ENCODE assay signal across 19 cellular contexts in the genomic region with DNA sequence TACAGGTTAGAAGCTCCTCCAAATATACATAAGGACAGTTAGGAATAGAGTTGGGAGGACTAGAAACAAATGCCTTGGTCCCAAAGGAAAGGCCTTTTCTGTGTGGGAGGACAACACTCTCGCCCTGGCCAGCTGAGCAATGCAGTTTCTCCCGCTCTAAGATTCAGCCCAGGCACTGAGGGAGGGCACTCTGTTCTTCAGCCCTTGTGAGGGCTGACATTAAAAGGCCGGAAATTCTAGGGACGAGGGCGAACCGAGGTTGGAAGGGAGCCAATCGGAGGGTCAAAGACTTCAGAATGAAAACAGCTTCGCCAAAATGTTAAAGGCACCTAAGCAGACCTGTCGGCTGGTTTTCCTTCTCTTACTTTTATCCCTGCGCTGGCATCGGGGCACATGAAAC. TPM values are rescaled to one million over a fixed set of nuclear protein-coding genes. Genes with fewer than 3 reads are reported as not detected.
DNase-seq lines count a peak whose midpoint lies in the region; FAIRE-seq and TF ChIP-seq lines count a peak whose summit lies in the region.
"Had no signal": no experiment of that assay in that cellular context is flagged by ENCODE, and none has a peak within 500 bp of the region (broad histone marks: within the 10 kb centered on the region; RNA-seq: fewer than 3 reads in every experiment).

No MANE protein-coding gene starts in this region.

- no peak for FAIRE-seq in GM12891 (lab: Jason Lieb, UNC)
- FAIRE-seq: A204.1, small intestine had no signal

- no peak overlapping the region for H4K8ac ChIP-seq in mesendoderm (ENCODE audit: low read depth, low read length)

- no peaks in the 10 kb centered on the region for H3K79me1 ChIP-seq in mesendoderm (ENCODE audit: low read length)

- H3K4me2 ChIP-seq in mesendoderm (ENCODE audit: low read length), result peak overlapping the region; percentile 75
- peak overlapping the region; percentile 85 for H3K4me2 ChIP-seq in smooth muscle cell

- TF ChIP-seq POLR2A in GM12891 (IDR thresholded peaks at IDR 0.05; ENCODE audit: low read depth, low read length), result no peak

- peaks cover 0 to 87% (median 31%) of the 10 kb centered on the region in 45 donors for H3K27me3 ChIP-seq in dorsolateral prefrontal cortex
- no peaks in the 10 kb centered on the region for H3K27me3 ChIP-seq in mesendoderm (ENCODE audit: insufficient read depth, low read length, poor library complexity)
- H3K27me3 ChIP-seq in smooth muscle cell (ENCODE audit: low read depth), result peaks cover 81% of the 10 kb centered on the region

- no peak overlapping the region for H3K4ac ChIP-seq in mesendoderm (ENCODE audit: low read depth, low read length)

- no peak overlapping the region for H2BK5ac ChIP-seq in mesendoderm (ENCODE audit: low read length)

- no peaks in the 10 kb centered on the region for H3K36me3 ChIP-seq in mesendoderm (ENCODE audit: control insufficient read depth, insufficient read depth, low read length)
- H3K36me3 ChIP-seq in smooth muscle cell (ENCODE audit: low read depth), result no peaks in the 10 kb centered on the region
- H3K36me3 ChIP-seq: transverse colon had no signal

- H3K56ac ChIP-seq in mesendoderm (ENCODE audit: low read length), result peak overlapping the region; percentile 73

- H3F3A ChIP-seq in smooth muscle cell (ENCODE audit: low read depth), result no peaks in the 10 kb centered on the region

- peak overlapping the region in 12 of 59 donors; percentile 10 to 71 (median 40) for H3K27ac ChIP-seq in dorsolateral prefrontal cortex
- H3K27ac ChIP-seq in mesendoderm (ENCODE audit: low read depth, low read length), result no peak overlapping the region
- no peak overlapping the region for H3K27ac ChIP-seq in smooth muscle cell (ENCODE audit: low read depth)
- H3K27ac ChIP-seq: VCaP had no signal

- no peak overlapping the region for H2BK120ac ChIP-seq in mesendoderm (ENCODE audit: low read depth, low read length)

- intact Hi-C loops in dorsolateral prefrontal cortex (cut with DNase I), result no loop called here

- no peak overlapping the region for H3K23ac ChIP-seq in mesendoderm (ENCODE audit: low read length)

- TF ChIP-seq CTCF in dorsolateral prefrontal cortex (IDR thresholded peaks at IDR 0.05 in 54 of 56, conservative IDR thresholded peaks at IDR 0.05 in 2 of 56; ENCODE audit: low read depth in 1 of 56, partially characterized antibody in 56 of 56), result no peak
- TF ChIP-seq CTCF in smooth muscle cell (IDR thresholded peaks at IDR 0.05; ENCODE audit: borderline replicate concordance, insufficient read depth, poor library complexity, severe bottlenecking), result no peak

- peak overlapping the region in 39 of 59 donors; percentile 15 to 67 (median 52) for H3K4me3 ChIP-seq in dorsolateral prefrontal cortex
- no peak overlapping the region for H3K4me3 ChIP-seq in mesendoderm (ENCODE audit: low read length)
- peak overlapping the region; percentile 46 for H3K4me3 ChIP-seq in smooth muscle cell

- no peak overlapping the region for H2AFZ ChIP-seq in smooth muscle cell (ENCODE audit: low read depth)

- H3K4me1 ChIP-seq in mesendoderm (ENCODE audit: control insufficient read depth, low read depth, low read length) (no peaks in the 10 kb centered on the region), smooth muscle cell (ENCODE audit: low read depth) (peaks cover 14% of the 10 kb centered on the region)

- peaks cover 5% of the 10 kb centered on the region for H3K79me2 ChIP-seq in mesendoderm (ENCODE audit: control insufficient read depth, insufficient read depth, low read length)
- no peaks in the 10 kb centered on the region for H3K79me2 ChIP-seq in smooth muscle cell (ENCODE audit: low read depth)

- H3K18ac ChIP-seq in mesendoderm (ENCODE audit: low read length), result peak overlapping the region; percentile 2

- H2BK15ac ChIP-seq in mesendoderm (replicated peaks; ENCODE audit: low read depth), result no peak overlapping the region

- no peaks in the 10 kb centered on the region for H3K9me3 ChIP-seq in smooth muscle cell (replicated peaks; ENCODE audit: low read depth)
- H3K9me3 ChIP-seq: transverse colon had no signal

- H3K9ac ChIP-seq in mesendoderm (ENCODE audit: low read length), result peak overlapping the region; percentile 47
- H3K9ac ChIP-seq in smooth muscle cell (ENCODE audit: low read depth), result no peak overlapping the region

- H4K20me1 ChIP-seq in smooth muscle cell (ENCODE audit: low read depth), result no peaks in the 10 kb centered on the region

- WGBS in mesendoderm (ENCODE audit: extremely low coverage, insufficient coverage, low lambda C conversion rate), result no CpG with 5 or more reads among the region's 11 CpGs
- WGBS in smooth muscle cell (ENCODE audit: low lambda C conversion rate), result 2% methylated on average over 11 of the region's 11 CpGs

- H4K5ac ChIP-seq in mesendoderm (ENCODE audit: low read length), result no peak overlapping the region

- no peak overlapping the region for H2AK5ac ChIP-seq in mesendoderm (ENCODE audit: low read length)

- DNase-seq in NCI-H748 (lab: John Stamatoyannopoulos, UW; ENCODE audit: unreplicated experiment) (peak; percentile 67), NCI-H748 treated with DMSO at 0.1 percent for 48 hours (lab: John Stamatoyannopoulos, UW) (no peak), dorsolateral prefrontal cortex (peak in 1 of 10 donors; percentile 14), mesendoderm (peak; percentile 47), smooth muscle cell (lab: John Stamatoyannopoulos, UW; ENCODE audit: unreplicated experiment) (no peak), GM12891 (ENCODE audit: insufficient read length, low spot score) (no peak), DMS114 treated with DMSO at 0.1 percent for 48 hours (lab: John Stamatoyannopoulos, UW; ENCODE audit: unreplicated experiment) (no peak), NCI-H1092 (lab: John Stamatoyannopoulos, UW) (no peak)
- DNase-seq: CD4-positive, alpha-beta T cell; DND-41; foreskin melanocyte; MM.1S; NCI-H2081; NCI-H774; small intestine; SW 1271 had no signal

TF ChIP-seq in GM12891, 5 proteins besides CTCF, POLR2A, EP300 and RAD21:
- TF ChIP-seq TAF1 (IDR thresholded peaks at IDR 0.05; ENCODE audit: low read depth, low read length) (no peak), SPI1 (IDR thresholded peaks at IDR 0.05; ENCODE audit: low read depth, low read length) (no peak), POLR2AphosphoS5 (IDR thresholded peaks at IDR 0.05; ENCODE audit: low read depth, low read length) (no peak), POU2F2 (IDR thresholded peaks at IDR 0.05; ENCODE audit: low read depth, low read length) (no peak), PAX5 (IDR thresholded peaks at IDR 0.05; ENCODE audit: insufficient read depth, low read length, severe bottlenecking) (no peak)
TF ChIP-seq in GM12891: peak in this region for 0.

RNA-seq across cellular contexts. Expression of gene PTCHD1, which starts 2.9 kb away (rescaled TPM):
- total RNA-seq in dorsolateral prefrontal cortex, result 10 to 100 TPM in 70 of 120 experiments, 1 to 10 TPM in 50; 6.0 to 21.8 (median 10.6) TPM
- polyA plus RNA-seq in mesendoderm (2013, experiment 1 of 2), result 2.1 TPM
- polyA plus RNA-seq in mesendoderm (2013, experiment 2 of 2), result 3.2 TPM
- total RNA-seq in smooth muscle cell, result 0.40 and 0.58 TPM in 2 replicates
- 0.87 and 1.1 TPM in 2 replicates for polyA plus RNA-seq in smooth muscle cell
- not detected for polyA plus RNA-seq in GM12891 (2012; ENCODE audit: low read depth, missing spikeins)
- total RNA-seq: CD4-positive, alpha-beta T cell had no signal

Comparison
In these comparisons a context has a peak if more than half of its experiments do, and no peak if none do; other contexts are left out.
1. DNase-seq: peak in NCI-H748 (single experiment) and mesendoderm (single experiment); none in NCI-H748 treated with DMSO at 0.1 percent for 48 hours (single experiment), smooth muscle cell (single experiment), GM12891 (single experiment), DMS114 treated with DMSO at 0.1 percent for 48 hours (single experiment) and NCI-H1092 (single experiment).